ENCODE assay signal across 8 cellular contexts in genomic region chr19:4455742-4456565, GRCh38. TPM values are rescaled to one million over a fixed set of nuclear protein-coding genes. Genes with fewer than 3 reads are reported as not detected.
DNase-seq lines count a peak whose midpoint lies in the region; ATAC-seq and TF ChIP-seq lines count a peak whose summit lies in the region.

No MANE protein-coding gene starts in this region.

- no peak for TF ChIP-seq CTCF in MCF 10A (IDR thresholded peaks at IDR 0.05; ENCODE audit: unreplicated experiment)

- peaks cover 22% of the 10 kb centered on the region for H3K4me1 Mint-ChIP-seq in MCF 10A (ENCODE audit: insufficient read depth, unreplicated experiment)

- H3K27ac ChIP-seq in layer of hippocampus (ENCODE audit: low read depth, low read length) (peak overlapping the region; percentile 73), temporal lobe (ENCODE audit: low read depth, low read length) (peak overlapping the region; percentile 78)

- intact Hi-C loops in MCF 10A (cut with micrococcal nuclease) = no loop called here

- H3K27me3 ChIP-seq in layer of hippocampus (ENCODE audit: control insufficient read depth, insufficient read depth, low read length) = no peaks in the 10 kb centered on the region

- CTCF ChIA-PET in MCF 10A (lab: Yijun Ruan, JAX) = interaction anchor here (0.6 to 0.8 kb wide), 2 partner anchors 15 kb away, joined by 3 to 5 read pairs; no protein-coding TSS in a partner anchor

- H3K4me3 Mint-ChIP-seq in MCF 10A (ENCODE audit: unreplicated experiment) = peak overlapping the region; percentile 86

- peak; percentile 65 for DNase-seq in DMS53 (lab: John Stamatoyannopoulos, UW)
- DNase-seq in DMS53 treated with DMSO at 0.1 percent for 48 hours (lab: John Stamatoyannopoulos, UW; ENCODE audit: unreplicated experiment) = no peak
- DNase-seq in NCI-H446 (lab: John Stamatoyannopoulos, UW) = peak; percentile 43 to 84
- DNase-seq in MCF 10A (ENCODE audit: unreplicated experiment) = peak; percentile 75

- H3K27ac Mint-ChIP-seq in MCF 10A (ENCODE audit: low read depth, unreplicated experiment) = peak overlapping the region; percentile 85

- BruUV-seq in MCF 10A (replicated peaks; lab: Mats Ljungman, UMichigan) = no TSS peak

- POLR2A ChIA-PET in MCF 10A (lab: Yijun Ruan, JAX) = interaction anchor here (0.7 to 7.7 kb wide), 7 partner anchors 14 to 485 kb away, joined by 3 to 67 read pairs (median 4); partner anchors contain the start of genes CHAF1A, DAPK3 and HDGFL2

- no peaks in the 10 kb centered on the region for H3K9me3 Mint-ChIP-seq in MCF 10A (ENCODE audit: unreplicated experiment)

- H3K36me3 Mint-ChIP-seq in MCF 10A (ENCODE audit: insufficient read depth, unreplicated experiment) = peaks cover 45% of the 10 kb centered on the region

- ATAC-seq in GM21360 (IDR thresholded peaks at IDR 0.05; ENCODE audit: unreplicated experiment) = no peak
- no peak for ATAC-seq in GM18519 (IDR thresholded peaks at IDR 0.05; ENCODE audit: low FRiP score, unreplicated experiment)

- no peaks in the 10 kb centered on the region for H3K27me3 Mint-ChIP-seq in MCF 10A (ENCODE audit: insufficient read depth, unreplicated experiment)

RNA-seq across cellular contexts. Expression of gene UBXN6, which starts 1.6 kb away (rescaled TPM):
- 94.8 and 110 TPM in 2 replicates for total RNA-seq in MCF 10A (2022)
- total RNA-seq in temporal lobe = 48.2 TPM

RNA-seq across cellular contexts. Expression of gene HDGFL2, which starts 16.1 kb away (rescaled TPM):
- total RNA-seq in MCF 10A (2022) (46.3 and 53.8 TPM in 2 replicates), temporal lobe (29.3 TPM)

RNA-seq across cellular contexts. Expression of gene CHAF1A, which starts 53.5 kb away (rescaled TPM):
- total RNA-seq in MCF 10A (2022) (15.3 and 16.7 TPM in 2 replicates), temporal lobe (5.4 TPM)

RNA-seq across cellular contexts. Expression of gene SH3GL1, which starts 55.6 kb away (rescaled TPM):
- total RNA-seq in MCF 10A (2022) (94.4 and 106 TPM in 2 replicates), temporal lobe (25.8 TPM)
